Comparison of ENCODE assay signal across 18 cellular contexts in genomic region chr14:41072776-41073175, GRCh38.
DNase-seq lines count a peak whose midpoint lies in the region; ATAC-seq, FAIRE-seq and TF ChIP-seq lines count a peak whose summit lies in the region.
"Had no signal": no experiment of that assay in that cellular context is flagged by ENCODE, and none has a peak within 500 bp of the region (broad histone marks: within the 10 kb centered on the region; RNA-seq: fewer than 3 reads in every experiment).

No MANE protein-coding gene starts in this region.

- ATAC-seq in GM21423 (IDR thresholded peaks at IDR 0.05; ENCODE audit: unreplicated experiment) (no peak), SK-N-SH treated with all-trans-retinoic acid at 6 μM for 48 hours (no peak), GM21367 (IDR thresholded peaks at IDR 0.05; ENCODE audit: unreplicated experiment) (no peak), HG03045 (IDR thresholded peaks at IDR 0.05; ENCODE audit: unreplicated experiment) (no peak)
- ATAC-seq: GM23338 had no signal

- DNase-seq in D721Med (ENCODE audit: insufficient read length, low spot score) (no peak), OCI-M1 (lab: John Stamatoyannopoulos, UW) (peak; percentile 2), astrocyte of the hippocampus (ENCODE audit: low read depth, low spot score) (peak; percentile 7)
- DNase-seq: AML-193; Caco-2; CD4-positive, alpha-beta T cell; DMS79 treated with DMSO at 0.1 percent for 48 hours; GF-D8; HCEC 1CT; KG1 had no signal

- FAIRE-seq in D721Med (lab: Jason Lieb, UNC) = peak; percentile 73
- FAIRE-seq: A204.1, GM19239, H54 had no signal

- no peak for TF ChIP-seq CTCF in D721Med (IDR thresholded peaks at IDR 0.05; ENCODE audit: insufficient read depth, missing control alignments)

TF ChIP-seq in SK-N-SH treated with all-trans-retinoic acid at 6 μM for 48 hours, 23 proteins besides CTCF, POLR2A, EP300 and RAD21:
- no peak for TF ChIP-seq ESRRG (CRISPR knock-in tag; IDR thresholded peaks at IDR 0.05)
- no peak for TF ChIP-seq CSDC2 (CRISPR knock-in tag; IDR thresholded peaks at IDR 0.05)
- TF ChIP-seq ZFP3 (CRISPR knock-in tag; IDR thresholded peaks at IDR 0.05) = no peak
- no peak for TF ChIP-seq TCF4 (CRISPR knock-in tag; IDR thresholded peaks at IDR 0.05; ENCODE audit: borderline replicate concordance)
- no peak for TF ChIP-seq CSRNP3 (CRISPR knock-in tag; IDR thresholded peaks at IDR 0.05)
- TF ChIP-seq CREB5 (CRISPR knock-in tag; IDR thresholded peaks at IDR 0.05; ENCODE audit: low read depth) = no peak
- TF ChIP-seq ISL1 (CRISPR knock-in tag; IDR thresholded peaks at IDR 0.05) = no peak
- TF ChIP-seq ZC3H10 (CRISPR knock-in tag; IDR thresholded peaks at IDR 0.05) = no peak
- no peak for TF ChIP-seq RARB (CRISPR knock-in tag; IDR thresholded peaks at IDR 0.05)
- no peak for TF ChIP-seq ARNTL (CRISPR knock-in tag; IDR thresholded peaks at IDR 0.05; ENCODE audit: borderline replicate concordance, low read depth)
- TF ChIP-seq PATZ1 (CRISPR knock-in tag; IDR thresholded peaks at IDR 0.05; ENCODE audit: borderline replicate concordance) = no peak
- no peak for TF ChIP-seq PPARA (CRISPR knock-in tag; IDR thresholded peaks at IDR 0.05; ENCODE audit: borderline replicate concordance)
- no peak for TF ChIP-seq OSR1 (CRISPR knock-in tag; IDR thresholded peaks at IDR 0.05)
- no peak for TF ChIP-seq ZNF8 (CRISPR knock-in tag; IDR thresholded peaks at IDR 0.05)
- no peak for TF ChIP-seq TSHZ2 (CRISPR knock-in tag; IDR thresholded peaks at IDR 0.05)
- no peak for TF ChIP-seq BACH2 (CRISPR knock-in tag; IDR thresholded peaks at IDR 0.05; ENCODE audit: borderline replicate concordance)
- no peak for TF ChIP-seq GLIS3 (CRISPR knock-in tag; IDR thresholded peaks at IDR 0.05)
- TF ChIP-seq POU6F1 (CRISPR knock-in tag; IDR thresholded peaks at IDR 0.05; ENCODE audit: borderline replicate concordance, low read depth) = no peak
- no peak for TF ChIP-seq TOX (CRISPR knock-in tag; IDR thresholded peaks at IDR 0.05; ENCODE audit: borderline replicate concordance)
